Comparison of ENCODE assay signal across 8 cellular contexts in the genomic region with DNA sequence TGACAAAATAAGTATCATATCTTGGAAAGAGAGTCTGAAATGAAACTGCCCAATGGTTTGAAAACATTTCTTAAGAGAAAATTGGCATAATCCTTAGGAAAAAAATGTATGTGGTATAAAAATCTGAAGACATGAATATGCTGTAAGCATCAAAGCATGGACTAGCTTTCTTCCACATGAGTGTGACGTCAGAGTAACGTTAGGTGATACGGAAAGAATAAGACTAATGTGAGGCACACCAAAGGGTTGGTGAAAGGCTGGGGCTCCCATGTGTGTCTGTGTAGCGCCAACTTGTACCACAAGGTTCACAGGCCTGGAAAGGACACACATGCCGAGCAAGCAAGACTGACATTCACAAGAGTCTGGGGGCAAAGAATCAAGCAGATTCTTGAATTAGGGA.
"Had no signal": no experiment of that assay in that cellular context is flagged by ENCODE, and none has a peak within 500 bp of the region (broad histone marks: within the 10 kb centered on the region; RNA-seq: fewer than 3 reads in every experiment).

No MANE protein-coding gene starts in this region.

- DNase-seq: GDM1, GF-D8 had no signal

- ATAC-seq: GM12878 had no signal

- H3K4me3 ChIP-seq: GM12878 had no signal

- FAIRE-seq: G401.6, GM12878, GM12891, GM12892, GM18507, GM19239 had no signal
